In the genomic region with DNA sequence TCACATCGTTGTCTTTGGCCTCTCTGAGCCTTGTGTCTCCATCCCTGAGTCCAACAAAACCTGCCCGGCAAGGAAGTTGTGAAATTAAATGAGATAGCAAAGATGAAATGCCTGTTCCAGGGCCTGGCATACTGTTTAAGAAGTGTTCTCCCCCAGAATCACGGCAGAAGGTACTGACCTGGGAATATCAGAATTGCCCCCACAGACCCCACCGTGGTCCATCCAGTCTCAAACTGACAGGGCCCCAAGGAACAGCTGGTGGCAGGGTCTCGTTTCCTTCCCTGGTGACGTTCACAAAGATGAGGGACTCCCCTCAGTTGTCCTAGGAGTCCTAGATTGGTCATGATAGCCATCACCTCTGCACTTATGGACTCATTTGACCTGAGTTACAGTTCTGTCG, we compare ENCODE assay signal across 8 cellular contexts. TPM values are rescaled to one million over a fixed set of nuclear protein-coding genes. Genes with fewer than 3 reads are reported as not detected.
DNase-seq lines count a peak whose midpoint lies in the region; TF ChIP-seq lines count a peak whose summit lies in the region.
"Had no signal": no experiment of that assay in that cellular context is flagged by ENCODE, and none has a peak within 500 bp of the region (broad histone marks: within the 10 kb centered on the region; RNA-seq: fewer than 3 reads in every experiment).

No MANE protein-coding gene starts in this region.

- no TSS peak for BruUV-seq in OCI-LY7 (replicated peaks; lab: Mats Ljungman, UMichigan)

- in situ Hi-C loops in GM23248 (cut with MboI), result no loop called here

- POLR2A ChIA-PET in OCI-LY7 (lab: Charles Lee), result no interaction called here

- DNase-seq in GM23248 (no peak), OCI-LY7 (ENCODE audit: low spot score) (no peak), osteoblast (ENCODE audit: insufficient read length, low spot score, missing footprints) (peak; percentile 73), foreskin melanocyte (no peak), NCI-H1930 (lab: John Stamatoyannopoulos, UW) (no peak)
- no peak for DNase-seq in stimulated activated CD4-positive, alpha-beta T cell treated with anti-CD3 and anti-CD28 coated beads, Interleukin-4, amount 100 ng/mL, for 24 hours
- DNase-seq: ovary had no signal

- peak overlapping the region; percentile 95; the same call in 1 of the 2 replicates for H3K4me3 ChIP-seq in GM23248
- H3K4me3 ChIP-seq in OCI-LY7 (ENCODE audit: low read depth, low read length, poor library complexity, severe bottlenecking), result peak overlapping the region; percentile 80
- H3K4me3 ChIP-seq in endocrine pancreas (ENCODE audit: control insufficient read depth, insufficient read depth, low read length), result peak overlapping the region; percentile 71
- no peak overlapping the region for H3K4me3 ChIP-seq in osteoblast (ENCODE audit: insufficient read depth, low read length)

- H4K20me1 ChIP-seq in GM23248 (ENCODE audit: insufficient read depth) (no peaks in the 10 kb centered on the region), OCI-LY7 (ENCODE audit: insufficient read depth, low read length) (no peaks in the 10 kb centered on the region), osteoblast (ENCODE audit: insufficient read depth, low read length) (peaks cover 12% of the 10 kb centered on the region)

- H3K79me2 ChIP-seq in GM23248 (ENCODE audit: insufficient read depth) (peaks cover 43% of the 10 kb centered on the region), OCI-LY7 (ENCODE audit: insufficient read depth, low read depth, low read length) (peaks cover 4% of the 10 kb centered on the region; the same call in 1 of the 2 replicates), osteoblast (ENCODE audit: insufficient read depth, low read length) (peaks cover 12% of the 10 kb centered on the region)

- intact Hi-C loops in OCI-LY7 (cut with micrococcal nuclease; ENCODE audit: unreplicated experiment), result no loop called here

- peaks cover 6% of the 10 kb centered on the region; the same call in 1 of the 2 replicates for H3F3A ChIP-seq in GM23248 (ENCODE audit: insufficient read depth)

- CTCF ChIA-PET in OCI-LY7 (lab: Charles Lee; ENCODE audit: unreplicated experiment), result no interaction called here

- H3K4me1 ChIP-seq in GM23248 (ENCODE audit: insufficient read depth) (0 out of 2 replicates have a peak, but pooled peaks cover 7% of the 10 kb centered on the region), OCI-LY7 (ENCODE audit: insufficient read depth, low read length, poor library complexity, severe bottlenecking) (peaks cover 17% of the 10 kb centered on the region), endocrine pancreas (ENCODE audit: control insufficient read depth, insufficient read depth, low read length) (no peaks in the 10 kb centered on the region), osteoblast (ENCODE audit: insufficient read depth, low read length) (peaks cover 13% of the 10 kb centered on the region)

- H3K27me3 ChIP-seq in GM23248 (replicated peaks; ENCODE audit: insufficient read depth) (0 out of 2 replicates have a peak, but pooled peaks cover 3% of the 10 kb centered on the region), endocrine pancreas (ENCODE audit: control insufficient read depth, insufficient read depth, low read length) (no peaks in the 10 kb centered on the region), osteoblast (ENCODE audit: insufficient read depth, low read length) (peaks cover 21% of the 10 kb centered on the region)
- H3K27me3 ChIP-seq: ovary had no signal

- H2AFZ ChIP-seq in GM23248 (no peak overlapping the region; the same call in 1 of the 2 replicates), OCI-LY7 (ENCODE audit: low read length) (no peak overlapping the region), osteoblast (ENCODE audit: low read length) (no peak overlapping the region)

- H3K4me2 ChIP-seq in GM23248 (ENCODE audit: unreplicated experiment) (no peak overlapping the region), OCI-LY7 (ENCODE audit: low read length) (peak overlapping the region; percentile 82), osteoblast (ENCODE audit: insufficient read depth, low read length) (no peak overlapping the region)

- H3K9ac ChIP-seq in GM23248, result no peak overlapping the region; the same call in 1 of the 2 replicates
- H3K9ac ChIP-seq in endocrine pancreas (ENCODE audit: control insufficient read depth, insufficient read depth, low read length), result no peak overlapping the region

- 72 to 78% methylated on average over 7 of the region's 7 CpGs for WGBS in GM23248 (ENCODE audit: low coverage in 1 of 2, low lambda C conversion rate in 2 of 2, missing lambda C conversion rate in 2 of 2), 2 experiments

- H3K9me3 ChIP-seq in GM23248 (ENCODE audit: low read depth) (no peaks in the 10 kb centered on the region), OCI-LY7 (ENCODE audit: low read length) (no peaks in the 10 kb centered on the region), endocrine pancreas (ENCODE audit: control insufficient read depth, low read length) (no peaks in the 10 kb centered on the region), osteoblast (ENCODE audit: low read depth, low read length) (no peaks in the 10 kb centered on the region)
- H3K9me3 ChIP-seq: ovary had no signal

- no peaks in the 10 kb centered on the region for H3K9me2 ChIP-seq in GM23248 (ENCODE audit: insufficient read depth)
- no peaks in the 10 kb centered on the region for H3K9me2 ChIP-seq in OCI-LY7 (ENCODE audit: insufficient read depth, low read length)

- no peaks in the 10 kb centered on the region for H3K36me3 ChIP-seq in GM23248 (ENCODE audit: low read depth)
- H3K36me3 ChIP-seq in OCI-LY7 (ENCODE audit: insufficient read depth, low read length), result no peaks in the 10 kb centered on the region
- H3K36me3 ChIP-seq in endocrine pancreas (ENCODE audit: control insufficient read depth, insufficient read depth, low read length), result no peaks in the 10 kb centered on the region
- H3K36me3 ChIP-seq in osteoblast (ENCODE audit: insufficient read depth, low read length), result no peaks in the 10 kb centered on the region
- H3K36me3 ChIP-seq: ovary had no signal

- no peak overlapping the region for H3K27ac ChIP-seq in GM23248
- no peak overlapping the region for H3K27ac ChIP-seq in OCI-LY7 (ENCODE audit: low read depth, low read length, poor library complexity, severe bottlenecking)
- H3K27ac ChIP-seq in osteoblast (ENCODE audit: low read depth, low read length), result no peak overlapping the region

- TF ChIP-seq CTCF in OCI-LY7 (conservative IDR thresholded peaks at IDR 0.05; ENCODE audit: low read length) (no peak), osteoblast (IDR thresholded peaks at IDR 0.05; ENCODE audit: extremely low read depth, low read depth, low read length) (no peak)

RNA-seq across cellular contexts. Expression of gene PRDM11, which starts 1.8 kb away (rescaled TPM):
- 2.3 and 3.7 TPM in 2 replicates for total RNA-seq in GM23248 (2014; rRNA removed; shearing (Covaris generic))
- 0.24 TPM in 2 replicates for polyA plus RNA-seq in GM23248 (2016; fragmentation: Nextera tagmentation; extraction: Ambion mirVana)
- 2.2 and 4.5 TPM in 2 replicates for total RNA-seq in OCI-LY7 (2014; rRNA removed; shearing (Covaris generic))
- total RNA-seq in OCI-LY7 (2022), result 8.4 and 8.9 TPM in 2 replicates
- 5.4 and 6.8 TPM in 2 replicates for total RNA-seq in osteoblast
